ENCODE assay signal across 9 cellular contexts in the genomic region with DNA sequence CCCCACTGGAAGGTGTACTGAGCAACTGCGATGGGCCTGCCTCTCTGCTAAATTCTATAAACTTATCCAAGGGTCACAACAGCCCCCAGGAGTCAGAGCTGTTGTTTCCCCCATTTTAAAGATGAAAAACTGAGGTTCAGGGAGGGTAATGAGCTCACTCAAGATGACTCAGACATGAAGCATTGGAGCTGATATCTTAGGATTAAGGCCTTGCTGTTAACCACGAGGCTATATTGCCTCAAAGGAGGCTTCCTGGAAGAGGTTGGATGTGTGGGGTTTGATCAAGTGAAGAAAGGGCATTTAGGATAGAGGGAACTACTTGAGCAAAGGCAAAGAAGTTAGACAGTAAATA. TPM values are rescaled to one million over a fixed set of nuclear protein-coding genes. Genes with fewer than 3 reads are reported as not detected.
DNase-seq lines count a peak whose midpoint lies in the region; ATAC-seq, FAIRE-seq and TF ChIP-seq lines count a peak whose summit lies in the region.
"Had no signal": no experiment of that assay in that cellular context is flagged by ENCODE, and none has a peak within 500 bp of the region (broad histone marks: within the 10 kb centered on the region; RNA-seq: fewer than 3 reads in every experiment).

No MANE protein-coding gene starts in this region.

- no peaks in the 10 kb centered on the region for H4K20me1 ChIP-seq in endothelial cell of umbilical vein (replicated peaks; ENCODE audit: control insufficient read depth, extremely low read depth, insufficient read depth, low read length)

- TF ChIP-seq CTCF in Peyer's patch (IDR thresholded peaks at IDR 0.05) (no peak), endothelial cell of umbilical vein (IDR thresholded peaks at IDR 0.05; ENCODE audit: extremely low read depth in 1 of 2, insufficient read depth in 1 of 2, low read depth in 1 of 2, low read length in 2 of 2) (no peak), GM10266 (IDR thresholded peaks at IDR 0.05; ENCODE audit: control insufficient read depth, insufficient read depth, low read depth, missing control alignments) (no peak)

- H2AFZ ChIP-seq in endothelial cell of umbilical vein (ENCODE audit: low read depth, low read length): no peak overlapping the region

- H3K4me2 ChIP-seq in endothelial cell of umbilical vein (ENCODE audit: insufficient read depth, low read length): peak overlapping the region; percentile 9

- no peak overlapping the region for H3K9ac ChIP-seq in endothelial cell of umbilical vein (replicated peaks; ENCODE audit: extremely low read depth, insufficient read depth, low read length)

- peaks cover 9 to 38% (median 21%) of the 10 kb centered on the region in 4 donors for H3K4me1 ChIP-seq in Peyer's patch
- H3K4me1 ChIP-seq in endothelial cell of umbilical vein (ENCODE audit: control insufficient read depth, extremely low read depth, insufficient read depth, low read length): peaks cover 27% of the 10 kb centered on the region
- H3K4me1 ChIP-seq in small intestine (ENCODE audit: control insufficient read depth in 2 of 2, insufficient read depth in 1 of 2, low read depth in 1 of 2, low read length in 1 of 2): peaks cover 6 to 25% of the 10 kb centered on the region in 2 donors

- H3K36me3 ChIP-seq in Peyer's patch (no peaks in the 10 kb centered on the region), endothelial cell of umbilical vein (ENCODE audit: control insufficient read depth in 2 of 2, extremely low read depth in 1 of 2, insufficient read depth in 2 of 2, low read length in 2 of 2) (peaks cover 0 to 3% of the 10 kb centered on the region in 2 experiments), small intestine (ENCODE audit: control insufficient read depth in 2 of 2, insufficient read depth in 2 of 2, low read length in 2 of 2) (no peaks in the 10 kb centered on the region)

- no peak for ATAC-seq in GM21360 (IDR thresholded peaks at IDR 0.05; ENCODE audit: unreplicated experiment)

- peak overlapping the region; percentile 47 to 82 (median 64) for H3K27ac ChIP-seq in Peyer's patch
- H3K27ac ChIP-seq in endothelial cell of umbilical vein (ENCODE audit: insufficient read depth, low read depth, low read length): peak overlapping the region; percentile 2
- H3K27ac ChIP-seq in small intestine (ENCODE audit: low read depth in 1 of 2, low read length in 1 of 2): peak overlapping the region; percentile 27 to 83

- BruUV-seq in endothelial cell of umbilical vein (replicated peaks; lab: Mats Ljungman, UMichigan): no TSS peak

- POLR2A ChIA-PET in endothelial cell of umbilical vein (lab: Charles Lee): no interaction called here

- H3K27me3 ChIP-seq in Peyer's patch (no peaks in the 10 kb centered on the region), endothelial cell of umbilical vein (ENCODE audit: control insufficient read depth in 2 of 2, insufficient read depth in 2 of 2, low read length in 2 of 2) (no peaks in the 10 kb centered on the region), small intestine (ENCODE audit: control insufficient read depth in 2 of 2, insufficient read depth in 2 of 2, low read length in 2 of 2) (no peaks in the 10 kb centered on the region)

- H3K9me3 ChIP-seq in Peyer's patch (no peaks in the 10 kb centered on the region), endothelial cell of umbilical vein (replicated peaks; ENCODE audit: control insufficient read depth, insufficient read depth, low read length) (no peaks in the 10 kb centered on the region), small intestine (ENCODE audit: control insufficient read depth, low read depth) (no peaks in the 10 kb centered on the region)

- FAIRE-seq in endothelial cell of umbilical vein (lab: Jason Lieb, UNC) (peak; percentile 49), small intestine (lab: Jason Lieb, UNC) (no peak)

- TF ChIP-seq POLR2A in Peyer's patch (IDR thresholded peaks at IDR 0.05): no peak
- TF ChIP-seq POLR2A in endothelial cell of umbilical vein (IDR thresholded peaks at IDR 0.05; ENCODE audit: low read depth, low read length): no peak

- intact Hi-C loops in endothelial cell of umbilical vein (cut with micrococcal nuclease): no loop called here

- CTCF ChIA-PET in endothelial cell of umbilical vein (lab: Charles Lee): interaction anchor here (1.9 to 3.2 kb wide), 2 partner anchors 23 to 29 kb away, joined by 5 to 22 read pairs; no protein-coding TSS in a partner anchor

- dilution Hi-C loops in endothelial cell of umbilical vein (cut with MboI; ENCODE audit: extremely low pct_ligation_motif_present, low sequenced_read_pairs): no loop called here

- H3K79me2 ChIP-seq in endothelial cell of umbilical vein (ENCODE audit: control insufficient read depth, insufficient read depth, low read length): peaks cover 2% of the 10 kb centered on the region

- WGBS in small intestine, 3 donors: 39 to 51% (median 42%) methylated on average over 2 of the region's 2 CpGs

- H3K9me1 ChIP-seq in endothelial cell of umbilical vein (replicated peaks; ENCODE audit: control insufficient read depth, extremely low read depth, insufficient read depth, low read length): no peaks in the 10 kb centered on the region

- no peak overlapping the region for H3K4me3 ChIP-seq in Peyer's patch
- H3K4me3 ChIP-seq in endothelial cell of umbilical vein (replicated peaks in 1 of 3; ENCODE audit: insufficient read depth in 1 of 3, low read depth in 1 of 3, low read length in 3 of 3): no peak overlapping the region
- H3K4me3 ChIP-seq in small intestine (ENCODE audit: low read depth in 1 of 2, low read length in 2 of 2): no peak overlapping the region

- peak; percentile 41 for DNase-seq in H4 (ENCODE audit: low spot score)
- peak in 1 of 3 donors; percentile 48 for DNase-seq in Peyer's patch
- peak; percentile 26 for DNase-seq in endothelial cell of umbilical vein (ENCODE audit: low read depth, low spot score)
- peak; percentile 28 for DNase-seq in small intestine
- no peak for DNase-seq in COLO668 (lab: John Stamatoyannopoulos, UW; ENCODE audit: unreplicated experiment)
- DNase-seq in NCI-H187 treated with DMSO at 0.1 percent for 48 hours (lab: John Stamatoyannopoulos, UW): no peak
- no peak for DNase-seq in GM10266 (ENCODE audit: extremely low spot score)
- DNase-seq: hippocampal formation had no signal

TF ChIP-seq in endothelial cell of umbilical vein, 7 proteins besides CTCF, POLR2A, EP300 and RAD21:
- no peak for TF ChIP-seq FOS (IDR thresholded peaks at IDR 0.05; ENCODE audit: borderline replicate concordance, insufficient read depth, low read length)
- TF ChIP-seq POLR2AphosphoS5 (IDR thresholded peaks at IDR 0.05; ENCODE audit: insufficient read depth, low read depth, low read length): no peak
- TF ChIP-seq JUN (IDR thresholded peaks at IDR 0.05; ENCODE audit: borderline replicate concordance, insufficient read depth, insufficient read length, low read depth): peak; percentile 40
- no peak for TF ChIP-seq MYC (IDR thresholded peaks at IDR 0.05; ENCODE audit: low read depth, low read length)
- TF ChIP-seq, protein P1, sequence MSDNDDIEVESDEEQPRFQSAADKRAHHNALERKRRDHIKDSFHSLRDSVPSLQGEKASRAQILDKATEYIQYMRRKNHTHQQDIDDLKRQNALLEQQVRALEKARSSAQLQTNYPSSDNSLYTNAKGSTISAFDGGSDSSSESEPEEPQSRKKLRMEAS (IDR thresholded peaks at IDR 0.05; ENCODE audit: insufficient read depth, insufficient read length): no peak
- TF ChIP-seq GATA2 (IDR thresholded peaks at IDR 0.05; ENCODE audit: insufficient read depth, insufficient read length, low read depth, low read length): no peak

RNA-seq across cellular contexts. Expression of a gene that starts 6.7 kb away (rescaled TPM):
- total RNA-seq in H4 (2014; rRNA removed; shearing (Covaris generic)): 9.5 and 12.5 TPM in 2 replicates
- total RNA-seq in Peyer's patch: 10 to 100 TPM; 20.1 to 24.5 (median 22.7) TPM
- total RNA-seq in endothelial cell of umbilical vein: 20.8 and 24.7 TPM in 2 replicates
- 23.1 and 23.6 TPM in 2 replicates for polyA plus RNA-seq in endothelial cell of umbilical vein
- 22.0 and 22.9 TPM in 2 replicates for polyA plus RNA-seq in endothelial cell of umbilical vein (2011; cell fraction: cytosol; rRNA removed)
- 27.0 and 29.1 TPM in 2 replicates for polyA plus RNA-seq in endothelial cell of umbilical vein (2011; cell fraction: nucleus; rRNA removed)
- 13.5 and 14.5 TPM in 2 replicates for polyA plus RNA-seq in endothelial cell of umbilical vein (2012)
- 19.0 and 19.5 TPM in 2 replicates for polyA minus RNA-seq in endothelial cell of umbilical vein
- polyA minus RNA-seq in endothelial cell of umbilical vein (2011; cell fraction: cytosol; rRNA and poly(A)+ RNA removed): 12.2 TPM
- polyA minus RNA-seq in endothelial cell of umbilical vein (2011; cell fraction: nucleus; rRNA and poly(A)+ RNA removed): 8.3 and 8.6 TPM in 2 replicates
- polyA plus RNA-seq in small intestine: 10 to 100 TPM in 2 of 3 donors, 1 to 10 TPM in 1; 9.5 to 18.2 (median 13.0) TPM

Comparison
In these comparisons a context has a peak if more than half of its experiments do, and no peak if none do; other contexts are left out.
1. DNase-seq: peak in H4 (single experiment), endothelial cell of umbilical vein (single experiment) and small intestine (single experiment); none in COLO668 (single experiment), NCI-H187 treated with DMSO at 0.1 percent for 48 hours (single experiment) and GM10266 (single experiment).
2. H3K27ac ChIP-seq: peak in every context shown above with its lines; median percentile 64 in Peyer's patch; 55 in small intestine; 2 in endothelial cell of umbilical vein.